ENCODE assay signal across 7 cellular contexts in genomic region chr11:3641701-3642070, GRCh38. TPM values are rescaled to one million over a fixed set of nuclear protein-coding genes. Genes with fewer than 3 reads are reported as not detected.
A peak's percentile ranks its signal among the peaks of the same experiment; 100 is the strongest.
DNase-seq lines count a peak whose midpoint lies in the region; ATAC-seq, FAIRE-seq and TF ChIP-seq lines count a peak whose summit lies in the region.

ART5 (minus strand) TSS chr11:3641992; CDS start chr11:3641862, 130 bp downstream.

- no peak within 1 kb of the TSS; the same call in 1 of the 2 replicates for H3K18ac ChIP-seq in IMR-90 (ENCODE audit: low read depth, low read length)

- dilution Hi-C loops in IMR-90 (cut with HindIII; ENCODE audit: low sequenced_read_pairs, unreplicated experiment), result no loop called here

- no peak within 1 kb of the TSS; a peak in 1 of 4 replicates for H4K8ac ChIP-seq in IMR-90 (ENCODE audit: low read depth in 2 of 2, low read length in 2 of 2)

- no peak within 1 kb of the TSS for H3K27ac Mint-ChIP-seq in stimulated activated naive B cell treated with anti-CD40 and anti-IgM and Interleukin-4, amounts not matched to agents 10 μg/mL and 1 μg/mL and 100 μg/mL, for 72 hours

- H2BK5ac ChIP-seq in IMR-90 (ENCODE audit: low read depth, low read length, poor library complexity, severe bottlenecking), result no peak within 1 kb of the TSS

- no peak within 1 kb of the TSS for H2AK5ac ChIP-seq in IMR-90 (ENCODE audit: low read depth, low read length)

- no peak within 1 kb of the TSS for H4K91ac ChIP-seq in IMR-90 (ENCODE audit: insufficient read depth, low read depth, low read length)

- H3K56ac ChIP-seq in IMR-90 (ENCODE audit: extremely low read depth, insufficient read depth, low read length), result no peak within 1 kb of the TSS

- no peak for TF ChIP-seq RAD21 in IMR-90 (IDR thresholded peaks at IDR 0.05; ENCODE audit: low read length)

- POLR2A ChIA-PET in IMR-90 (lab: Charles Lee; ENCODE audit: unreplicated experiment), result no interaction called here

- H3K9me3 Mint-ChIP-seq in stimulated activated naive B cell treated with anti-CD40 and anti-IgM and Interleukin-4, amounts not matched to agents 10 μg/mL and 1 μg/mL and 100 μg/mL, for 72 hours, result peaks cover 4% of the 10 kb centered on the region in 2 donors

- no peak within 1 kb of the TSS for H3K23ac ChIP-seq in IMR-90 (ENCODE audit: low read depth, low read length)

- DNase-seq in IMR-90, result no peak
- DNase-seq in ascending aorta (ENCODE audit: low spot score in 2 of 2), result no peak
- DNase-seq in kidney, result no peak
- DNase-seq in stimulated activated naive B cell treated with anti-CD40 and anti-IgM and Interleukin-4, amounts not matched to agents 10 μg/mL and 1 μg/mL and 100 μg/mL, for 72 hours, result no peak
- no peak for DNase-seq in NCI-H1930 (lab: John Stamatoyannopoulos, UW)
- DNase-seq in G401 (ENCODE audit: low spot score), result no peak
- no peak for DNase-seq in AML-193 (lab: John Stamatoyannopoulos, UW)

- 7% methylated on average over 3 of the region's 21 CpGs; no CpG with 5 or more reads in 1 of the 2 experiments for WGBS in IMR-90 (ENCODE audit: extremely low coverage in 2 of 2, insufficient read length in 1 of 2), 2 experiments

- H4K5ac ChIP-seq in IMR-90 (ENCODE audit: low read depth, low read length), result no peak within 1 kb of the TSS

- H3K79me1 ChIP-seq in IMR-90 (ENCODE audit: low read depth in 1 of 2, low read length in 2 of 2), result no peaks in the 10 kb centered on the region

- H2AK9ac ChIP-seq in IMR-90 (replicated peaks; ENCODE audit: low read depth, low read length, poor library complexity), result peak within 1 kb of the TSS; percentile 15

- TF ChIP-seq POLR2A in IMR-90 (IDR thresholded peaks at IDR 0.05; ENCODE audit: low read depth, low read length), result no peak

- H3K14ac ChIP-seq in IMR-90 (replicated peaks; ENCODE audit: low read depth, low read length), result no peak within 1 kb of the TSS

- H3K4me1 ChIP-seq in IMR-90 (ENCODE audit: control insufficient read depth, insufficient read depth, low read length) (peaks cover 3% of the 10 kb centered on the region), ascending aorta (peaks cover 0 to 5% of the 10 kb centered on the region in 2 donors), kidney (ENCODE audit: control insufficient read depth in 1 of 2, insufficient read depth in 1 of 2, low read depth in 1 of 2, low read length in 2 of 2) (peaks cover 6 to 9% of the 10 kb centered on the region in 2 donors)

- peak within 1 kb of the TSS; percentile 37 for H3K4me3 ChIP-seq in IMR-90 (ENCODE audit: insufficient read depth, low read depth, low read length)
- peak within 1 kb of the TSS; percentile 57 to 64 for H3K4me3 ChIP-seq in ascending aorta
- H3K4me3 ChIP-seq in kidney (ENCODE audit: low read length in 2 of 2), result peak within 1 kb of the TSS; percentile 28 to 58

- H3K4me3 Mint-ChIP-seq in stimulated activated naive B cell treated with anti-CD40 and anti-IgM and Interleukin-4, amounts not matched to agents 10 μg/mL and 1 μg/mL and 100 μg/mL, for 72 hours, result peak within 1 kb of the TSS; percentile 79 to 81

- H3K4ac ChIP-seq in IMR-90 (ENCODE audit: low read depth, low read length), result no peak within 1 kb of the TSS

- no peak within 1 kb of the TSS for H3K9ac ChIP-seq in IMR-90 (ENCODE audit: low read depth, low read length)
- peak within 1 kb of the TSS; percentile 31 to 61 for H3K9ac ChIP-seq in kidney (ENCODE audit: low read length in 2 of 2)

- intact Hi-C loops in IMR-90 (cut with micrococcal nuclease), result no loop called here
- intact Hi-C loops in ascending aorta (cut with DNase I), result no loop called here
- intact Hi-C loops in kidney (cut with DNase I), result no loop called here

- no peaks in the 10 kb centered on the region for H3K9me1 ChIP-seq in IMR-90 (ENCODE audit: insufficient read depth, low read length)

- H3K4me2 ChIP-seq in IMR-90 (ENCODE audit: low read depth, low read length), result peak within 1 kb of the TSS; percentile 79

- FAIRE-seq in kidney (lab: Jason Lieb, UNC), result no peak

- no peaks in the 10 kb centered on the region for H4K20me1 ChIP-seq in IMR-90 (ENCODE audit: insufficient read depth, low read length)

- H3K27me3 Mint-ChIP-seq in stimulated activated naive B cell treated with anti-CD40 and anti-IgM and Interleukin-4, amounts not matched to agents 10 μg/mL and 1 μg/mL and 100 μg/mL, for 72 hours, result peaks cover 51 to 68% of the 10 kb centered on the region in 2 donors

- H3K27me3 ChIP-seq in IMR-90 (ENCODE audit: control insufficient read depth, insufficient read depth, low read length) (peaks cover 53% of the 10 kb centered on the region), ascending aorta (no peaks in the 10 kb centered on the region)

- H2BK20ac ChIP-seq in IMR-90 (ENCODE audit: low read depth, low read length), result no peak within 1 kb of the TSS

- BruUV-seq in IMR-90 (replicated peaks; lab: Mats Ljungman, UMichigan), result no TSS peak

- H2BK15ac ChIP-seq in IMR-90 (ENCODE audit: low read depth, low read length), result no peak within 1 kb of the TSS

- H2BK120ac ChIP-seq in IMR-90 (ENCODE audit: low read depth, low read length), result no peak within 1 kb of the TSS

- TF ChIP-seq CTCF in IMR-90 (conservative IDR thresholded peaks at IDR 0.05; ENCODE audit: low read depth, low read length) (no peak), ascending aorta (IDR thresholded peaks at IDR 0.05) (no peak), kidney (IDR thresholded peaks at IDR 0.05; ENCODE audit: borderline replicate concordance, extremely low read depth, insufficient read depth) (no peak)

- peak within 1 kb of the TSS; percentile 83 for H2AFZ ChIP-seq in IMR-90 (replicated peaks; ENCODE audit: low read length, poor library complexity)

- H3K36me3 ChIP-seq in IMR-90 (ENCODE audit: control insufficient read depth, insufficient read depth, low read length) (no peaks in the 10 kb centered on the region), ascending aorta (no peaks in the 10 kb centered on the region), kidney (ENCODE audit: control insufficient read depth in 1 of 2, insufficient read depth in 2 of 2, low read length in 2 of 2) (no peaks in the 10 kb centered on the region)

- no peak within 1 kb of the TSS for H3K27ac ChIP-seq in IMR-90 (ENCODE audit: insufficient read depth, low read length)
- H3K27ac ChIP-seq in ascending aorta, result no peak within 1 kb of the TSS
- H3K27ac ChIP-seq in kidney (ENCODE audit: low read depth in 2 of 2, low read length in 2 of 2), result no peak within 1 kb of the TSS

- peaks cover 5 to 12% of the 10 kb centered on the region in 2 donors for H3K4me1 Mint-ChIP-seq in stimulated activated naive B cell treated with anti-CD40 and anti-IgM and Interleukin-4, amounts not matched to agents 10 μg/mL and 1 μg/mL and 100 μg/mL, for 72 hours

- no peaks in the 10 kb centered on the region for H3K9me3 ChIP-seq in IMR-90 (ENCODE audit: control insufficient read depth, insufficient read depth, low read length)
- H3K9me3 ChIP-seq in ascending aorta, result no peaks in the 10 kb centered on the region
- H3K9me3 ChIP-seq in kidney (ENCODE audit: control insufficient read depth in 1 of 2, low read length in 2 of 2), result no peaks in the 10 kb centered on the region

- ATAC-seq in IMR-90 (ENCODE audit: low read depth), result no peak
- no peak for ATAC-seq in stimulated activated naive B cell treated with anti-CD40 and anti-IgM and Interleukin-4, amounts not matched to agents 10 μg/mL and 1 μg/mL and 100 μg/mL, for 72 hours (replicated peaks)

- peaks cover 3 to 4% of the 10 kb centered on the region in 2 donors for H3K36me3 Mint-ChIP-seq in stimulated activated naive B cell treated with anti-CD40 and anti-IgM and Interleukin-4, amounts not matched to agents 10 μg/mL and 1 μg/mL and 100 μg/mL, for 72 hours

- in situ Hi-C loops in IMR-90 (cut with MboI; ENCODE audit: low sequenced_read_pairs), result no loop called here
- in situ Hi-C loops in G401 (cut with HindIII; ENCODE audit: low sequenced_read_pairs), result no loop called here

- CTCF ChIA-PET in IMR-90 (lab: Yijun Ruan, JAX), result no interaction called here

TF ChIP-seq in IMR-90, 13 proteins besides CTCF, POLR2A, EP300 and RAD21 (continues in another document):
- TF ChIP-seq FOS (IDR thresholded peaks at IDR 0.05; ENCODE audit: low read depth, low read length) (no peak), CEBPB (IDR thresholded peaks at IDR 0.05; ENCODE audit: low read depth, low read length) (no peak), MAFK (IDR thresholded peaks at IDR 0.05; ENCODE audit: low read depth, low read length) (no peak), CHD1 (IDR thresholded peaks at IDR 0.05; ENCODE audit: low read depth, low read length) (no peak), SMC3 (IDR thresholded peaks at IDR 0.05; ENCODE audit: low read depth, low read length) (no peak), MXI1 (IDR thresholded peaks at IDR 0.05; ENCODE audit: borderline replicate concordance, low read depth, low read length) (no peak), BHLHE40 (IDR thresholded peaks at IDR 0.05; ENCODE audit: low read depth, low read length) (no peak), NFE2L2 (IDR thresholded peaks at IDR 0.05; ENCODE audit: low read depth, low read length) (no peak), RCOR1 (IDR thresholded peaks at IDR 0.05; ENCODE audit: insufficient replicate concordance, low read length) (no peak), MAZ (IDR thresholded peaks at IDR 0.05; ENCODE audit: borderline replicate concordance, low read depth, low read length) (no peak)
- TF ChIP-seq, protein P1, sequence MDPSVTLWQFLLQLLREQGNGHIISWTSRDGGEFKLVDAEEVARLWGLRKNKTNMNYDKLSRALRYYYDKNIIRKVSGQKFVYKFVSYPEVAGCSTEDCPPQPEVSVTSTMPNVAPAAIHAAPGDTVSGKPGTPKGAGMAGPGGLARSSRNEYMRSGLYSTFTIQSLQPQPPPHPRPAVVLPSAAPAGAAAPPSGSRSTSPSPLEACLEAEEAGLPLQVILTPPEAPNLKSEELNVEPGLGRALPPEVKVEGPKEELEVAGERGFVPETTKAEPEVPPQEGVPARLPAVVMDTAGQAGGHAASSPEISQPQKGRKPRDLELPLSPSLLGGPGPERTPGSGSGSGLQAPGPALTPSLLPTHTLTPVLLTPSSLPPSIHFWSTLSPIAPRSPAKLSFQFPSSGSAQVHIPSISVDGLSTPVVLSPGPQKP (IDR thresholded peaks at IDR 0.05; ENCODE audit: borderline replicate concordance, low read depth, low read length), result no peak

RNA-seq across cellular contexts. Expression of gene ART5, which starts in this region (rescaled TPM):
- not detected in 2 replicates for total RNA-seq in IMR-90 (2012; rRNA removed)
- polyA plus RNA-seq in IMR-90 (2012; rRNA removed), result not detected in 2 replicates
- polyA plus RNA-seq in IMR-90 (2012; cell fraction: cytosol; rRNA removed), result 0.23 TPM in 1 of 2 replicates, not detected in the other
- polyA plus RNA-seq in IMR-90 (2012; cell fraction: nucleus; rRNA removed; ENCODE audit: low replicate concordance), result 0.11 TPM in 1 of 2 replicates, not detected in the other
- total RNA-seq in ascending aorta, result not detected
- total RNA-seq in kidney, result not detected
- 2.8 TPM for polyA plus RNA-seq in kidney (ENCODE audit: insufficient read depth, low read depth, low replicate concordance)
- 3.8 and 8.5 TPM in 2 replicates for total RNA-seq in G401 (2014; rRNA removed; shearing (Covaris generic))
